In genomic region chr12:131128966-131129619, GRCh38 we compare ENCODE assay signal across 6 cellular contexts.
DNase-seq lines count a peak whose midpoint lies in the region; ATAC-seq and TF ChIP-seq lines count a peak whose summit lies in the region.
"Not testable (repeated sequence)": the region's sequence is repeated elsewhere in the genome, so short reads cannot be mapped to it uniquely, and the experiment has no call there.

No MANE protein-coding gene starts in this region.

- intact Hi-C loops in natural killer cell (cut with micrococcal nuclease); spleen (cut with DNase I; ENCODE audit: low total_unique reads): not testable (repeated sequence)

- DNase-seq in HEK293T (ENCODE audit: extremely low spot score); glutamatergic neuron; natural killer cell: not testable (repeated sequence)
- DNase-seq in activated CD4-positive, alpha-beta T cell treated with anti-CD3 and anti-CD28 coated beads for 1 hour, result peak; percentile 1
- peak; percentile 45 for DNase-seq in spleen

- H3K27ac Mint-ChIP-seq in brain, result peak overlapping the region in 3 of 5 experiments; percentile 20 to 84 (median 51)
- H3K27ac Mint-ChIP-seq in glutamatergic neuron (ENCODE audit: unreplicated experiment), result peak overlapping the region; percentile 94
- H3K27ac Mint-ChIP-seq in natural killer cell, result peak overlapping the region; percentile 56 to 84

- CTCF ChIA-PET in HEK293T (lab: Yijun Ruan, JAX), result not testable (repeated sequence)

- POLR2A ChIA-PET in HEK293T (lab: Yijun Ruan, JAX), result not testable (repeated sequence)

- not testable (repeated sequence) for H3K4me1 ChIP-seq in spleen

- TF ChIP-seq CTCF in brain (conservative IDR thresholded peaks at IDR 0.05); glutamatergic neuron (IDR thresholded peaks at IDR 0.05; ENCODE audit: partially characterized antibody, unreplicated experiment); natural killer cell (IDR thresholded peaks at IDR 0.05); spleen (IDR thresholded peaks at IDR 0.05 in 8 of 11, conservative IDR thresholded peaks at IDR 0.05 in 3 of 11): not testable (repeated sequence)

- WGBS in spleen, 5 donors, result 82 to 93% (median 86%) methylated on average over 9 to 20 of the region's 20 CpGs

- not testable (repeated sequence) for H3K36me3 ChIP-seq in spleen

- TF ChIP-seq POLR2A in spleen (IDR thresholded peaks at IDR 0.05), result not testable (repeated sequence)

- H3K9me3 ChIP-seq in spleen, result not testable (repeated sequence)

- H3K4me3 Mint-ChIP-seq in brain, natural killer cell: not testable (repeated sequence)
- peak overlapping the region; percentile 64 for H3K4me3 Mint-ChIP-seq in glutamatergic neuron (ENCODE audit: unreplicated experiment)

- not testable (repeated sequence) for ATAC-seq in natural killer cell

- H3K4me3 ChIP-seq in spleen, result not testable (repeated sequence)

- H3K9me3 Mint-ChIP-seq in brain, natural killer cell: not testable (repeated sequence)
- H3K9me3 Mint-ChIP-seq in glutamatergic neuron (ENCODE audit: unreplicated experiment), result peaks cover 10% of the 10 kb centered on the region

- H3K4me1 Mint-ChIP-seq in brain, result peaks cover 41% of the 10 kb centered on the region
- peaks cover 19% of the 10 kb centered on the region for H3K4me1 Mint-ChIP-seq in glutamatergic neuron (ENCODE audit: low read depth, unreplicated experiment)
- H3K4me1 Mint-ChIP-seq in natural killer cell, result peaks cover 15 to 17% of the 10 kb centered on the region in 2 donors

- not testable (repeated sequence) for H3K27me3 Mint-ChIP-seq in brain; natural killer cell (ENCODE audit: low read depth in 2 of 2)
- peaks cover 12% of the 10 kb centered on the region for H3K27me3 Mint-ChIP-seq in glutamatergic neuron (ENCODE audit: unreplicated experiment)

- not testable (repeated sequence) for H3K36me3 Mint-ChIP-seq in brain; glutamatergic neuron (ENCODE audit: unreplicated experiment); natural killer cell

- H3K27ac ChIP-seq in spleen, result not testable (repeated sequence)

- peaks cover 0 to 19% (median 0%) of the 10 kb centered on the region in 7 donors for H3K27me3 ChIP-seq in spleen (replicated peaks in 1 of 7)

TF ChIP-seq in HEK293T, 16 proteins besides CTCF, POLR2A, EP300 and RAD21:
- peak; percentile 39; the same call in 1 of the 2 replicates for TF ChIP-seq PKNOX1 (IDR thresholded peaks at IDR 0.05)
